Comparison of ENCODE assay signal across 15 cellular contexts in the genomic region with DNA sequence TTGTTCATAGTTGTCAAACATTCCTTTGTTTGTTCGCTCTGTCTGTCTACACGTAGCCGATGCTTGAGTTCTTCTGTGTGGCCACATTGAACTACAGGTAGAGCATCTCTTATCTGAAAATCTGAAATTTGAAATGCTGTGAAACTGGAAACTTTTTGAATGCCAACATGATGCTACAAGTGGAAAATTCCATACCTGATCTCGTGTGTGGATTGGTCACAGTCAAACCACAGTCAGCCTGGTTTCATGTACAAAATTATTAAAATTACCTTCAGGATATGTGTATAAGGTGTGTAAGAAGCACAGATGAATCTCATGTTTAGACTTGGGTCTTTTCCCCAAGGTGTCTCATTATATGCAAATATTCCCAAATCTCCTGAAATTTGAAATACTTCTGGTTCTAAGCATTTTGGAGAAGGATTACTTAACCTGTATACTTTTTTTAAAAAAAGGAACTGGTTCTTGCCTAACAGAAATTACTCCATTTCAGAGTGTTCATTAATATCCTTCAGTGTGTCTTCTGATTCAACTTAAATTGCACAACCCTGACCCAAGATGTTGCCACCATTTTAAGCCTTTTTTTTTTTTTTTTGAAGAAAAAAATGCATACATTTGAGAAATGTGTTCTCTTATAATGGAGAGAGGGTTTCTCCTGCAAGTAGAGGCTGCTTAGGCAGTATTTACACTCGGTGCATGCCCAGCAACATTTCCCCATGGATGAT.
DNase-seq lines count a peak whose midpoint lies in the region; ATAC-seq and TF ChIP-seq lines count a peak whose summit lies in the region.
"Had no signal": no experiment of that assay in that cellular context is flagged by ENCODE, and none has a peak within 500 bp of the region (broad histone marks: within the 10 kb centered on the region; RNA-seq: fewer than 3 reads in every experiment).

No MANE protein-coding gene starts in this region.

- H3K4me3 ChIP-seq in fibroblast of villous mesenchyme (ENCODE audit: low read depth, low read length) (no peak overlapping the region), suprapubic skin (no peak overlapping the region)
- H3K4me3 ChIP-seq: vagina had no signal

- peak; percentile 23 for ATAC-seq in activated CD8-positive, alpha-beta memory T cell treated with anti-CD3 and anti-CD28 coated beads, Interleukin-2, amount 10 ng/mL, durations not matched to agents 7 days and 5 days
- no peak for ATAC-seq in sciatic nerve
- ATAC-seq in CD4-positive, alpha-beta T cell (ENCODE audit: poor library complexity) = no peak

- H3K27me3 Mint-ChIP-seq in activated CD8-positive, alpha-beta memory T cell treated with anti-CD3 and anti-CD28 coated beads, Interleukin-2, amount 10 ng/mL, durations not matched to agents 7 days and 5 days = peaks cover 30% of the 10 kb centered on the region
- H3K27me3 Mint-ChIP-seq in CD4-positive, alpha-beta T cell = peaks cover 36% of the 10 kb centered on the region

- WGBS in suprapubic skin = 65% methylated on average over 5 of the region's 5 CpGs

- H3K36me3 ChIP-seq in suprapubic skin = no peaks in the 10 kb centered on the region
- H3K36me3 ChIP-seq: vagina had no signal

- intact Hi-C loops in sciatic nerve (cut with DNase I) = no loop called here
- intact Hi-C loops in CD4-positive, alpha-beta T cell (cut with DNase I, micrococcal nuclease) = no loop called here

- no peaks in the 10 kb centered on the region for H3K27me3 ChIP-seq in suprapubic skin
- H3K27me3 ChIP-seq in CD4-positive, alpha-beta T cell (ENCODE audit: control insufficient read depth, insufficient read depth, low read length) = no peaks in the 10 kb centered on the region
- H3K27me3 ChIP-seq: vagina had no signal

- H3K27ac Mint-ChIP-seq in activated CD8-positive, alpha-beta memory T cell treated with anti-CD3 and anti-CD28 coated beads, Interleukin-2, amount 10 ng/mL, durations not matched to agents 7 days and 5 days = no peak overlapping the region
- H3K27ac Mint-ChIP-seq in CD4-positive, alpha-beta T cell = no peak overlapping the region

- CTCF ChIA-PET in activated CD8-positive, alpha-beta memory T cell treated with anti-CD3 and anti-CD28 coated beads, Interleukin-2, amount 10 ng/mL, durations not matched to agents 7 days and 5 days (lab: Charles Lee) = interaction anchor here (1.6 kb wide), 1 partner anchor 15 kb away, joined by 3 read pairs; no protein-coding TSS in a partner anchor
- CTCF ChIA-PET in CD4-positive, alpha-beta T cell (lab: Charles Lee) = no interaction called here

- TF ChIP-seq POLR2A in suprapubic skin (IDR thresholded peaks at IDR 0.05) = no peak

- peak overlapping the region; percentile 11 for H3K27ac ChIP-seq in suprapubic skin
- no peak overlapping the region for H3K27ac ChIP-seq in CD4-positive, alpha-beta T cell (ENCODE audit: low read depth, low read length)
- H3K27ac ChIP-seq: vagina had no signal

- peaks cover 9% of the 10 kb centered on the region for H3K36me3 Mint-ChIP-seq in activated CD8-positive, alpha-beta memory T cell treated with anti-CD3 and anti-CD28 coated beads, Interleukin-2, amount 10 ng/mL, durations not matched to agents 7 days and 5 days
- H3K36me3 Mint-ChIP-seq in CD4-positive, alpha-beta T cell (ENCODE audit: low read depth) = no peaks in the 10 kb centered on the region

- TF ChIP-seq EP300 in suprapubic skin (IDR thresholded peaks at IDR 0.05) = no peak

- H3K4me1 Mint-ChIP-seq in activated CD8-positive, alpha-beta memory T cell treated with anti-CD3 and anti-CD28 coated beads, Interleukin-2, amount 10 ng/mL, durations not matched to agents 7 days and 5 days = peaks cover 14% of the 10 kb centered on the region
- no peaks in the 10 kb centered on the region for H3K4me1 Mint-ChIP-seq in CD4-positive, alpha-beta T cell (ENCODE audit: low read depth)

- TF ChIP-seq CTCF in fibroblast of villous mesenchyme (IDR thresholded peaks at IDR 0.05; ENCODE audit: insufficient read depth, low read depth, low read length) = no peak
- TF ChIP-seq CTCF in suprapubic skin (IDR thresholded peaks at IDR 0.05) = no peak
- no peak for TF ChIP-seq CTCF in CD4-positive, alpha-beta T cell (IDR thresholded peaks at IDR 0.05)

- peaks cover 8% of the 10 kb centered on the region for H3K4me1 ChIP-seq in suprapubic skin
- H3K4me1 ChIP-seq: vagina had no signal

- no peaks in the 10 kb centered on the region for H3K9me3 Mint-ChIP-seq in activated CD8-positive, alpha-beta memory T cell treated with anti-CD3 and anti-CD28 coated beads, Interleukin-2, amount 10 ng/mL, durations not matched to agents 7 days and 5 days (ENCODE audit: low read depth)
- H3K9me3 Mint-ChIP-seq in CD4-positive, alpha-beta T cell = no peaks in the 10 kb centered on the region

- H3K9me3 ChIP-seq in suprapubic skin = no peaks in the 10 kb centered on the region
- H3K9me3 ChIP-seq in CD4-positive, alpha-beta T cell (ENCODE audit: control insufficient read depth, low read length) = no peaks in the 10 kb centered on the region
- H3K9me3 ChIP-seq: vagina had no signal

- DNase-seq in activated CD8-positive, alpha-beta memory T cell treated with anti-CD3 and anti-CD28 coated beads, Interleukin-2, amount 10 ng/mL, durations not matched to agents 7 days and 5 days = no peak
- DNase-seq in activated CD8-positive, alpha-beta memory T cell treated with anti-CD3 and anti-CD28 coated beads for 24 hours = no peak
- DNase-seq in SKM-1 treated with dmso at 0.1 percent for 144 hours (lab: John Stamatoyannopoulos, UW; ENCODE audit: unreplicated experiment) (peak; percentile 94), fibroblast of villous mesenchyme (ENCODE audit: low read depth) (peak; percentile 26), suprapubic skin (ENCODE audit: low spot score in 2 of 2) (no peak), sciatic nerve (ENCODE audit: low spot score) (no peak), DMS79 treated with DMSO at 0.1 percent for 48 hours (lab: John Stamatoyannopoulos, UW) (no peak)
- no peak for DNase-seq in CD4-positive, alpha-beta T cell
- DNase-seq: activated CD4-positive, alpha-beta T cell treated with anti-CD3 and anti-CD28 coated beads, Interleukin-2, amount 50 U/mL, for 1 hour; activated naive CD4-positive, alpha-beta T cell treated with Interleukin-2 at 50 U/mL for 16 hours; DMS79; foreskin melanocyte; NCI-H1048; NCI-H524 treated with DMSO at 0.1 percent for 48 hours had no signal

- no peak overlapping the region for H3K4me3 Mint-ChIP-seq in activated CD8-positive, alpha-beta memory T cell treated with anti-CD3 and anti-CD28 coated beads, Interleukin-2, amount 10 ng/mL, durations not matched to agents 7 days and 5 days
- no peak overlapping the region for H3K4me3 Mint-ChIP-seq in CD4-positive, alpha-beta T cell

- POLR2A ChIA-PET in CD4-positive, alpha-beta T cell (lab: Charles Lee) = no interaction called here

Comparison
In these comparisons a context has a peak if more than half of its experiments do, and no peak if none do; other contexts are left out.
1. DNase-seq: peak in SKM-1 treated with dmso at 0.1 percent for 144 hours (single experiment) and fibroblast of villous mesenchyme (single experiment); none in activated CD8-positive, alpha-beta memory T cell treated with anti-CD3 and anti-CD28 coated beads, Interleukin-2, amount 10 ng/mL, durations not matched to agents 7 days and 5 days (single experiment), activated CD8-positive, alpha-beta memory T cell treated with anti-CD3 and anti-CD28 coated beads for 24 hours (single experiment), suprapubic skin (0 of 2), sciatic nerve (single experiment), CD4-positive, alpha-beta T cell (0 of 10) and DMS79 treated with DMSO at 0.1 percent for 48 hours (single experiment).